8 cellular contexts compared by ENCODE assay signal in genomic region chr5:176388341-176389113, GRCh38. TPM values are rescaled to one million over a fixed set of nuclear protein-coding genes. Genes with fewer than 3 reads are reported as not detected.
DNase-seq lines count a peak whose midpoint lies in the region; ATAC-seq, FAIRE-seq and TF ChIP-seq lines count a peak whose summit lies in the region.

TSS of gene HIGD2A (plus strand) at chr5:176388751. CDS start at chr5:176388820, 69 bp downstream.
A gene with protein sequence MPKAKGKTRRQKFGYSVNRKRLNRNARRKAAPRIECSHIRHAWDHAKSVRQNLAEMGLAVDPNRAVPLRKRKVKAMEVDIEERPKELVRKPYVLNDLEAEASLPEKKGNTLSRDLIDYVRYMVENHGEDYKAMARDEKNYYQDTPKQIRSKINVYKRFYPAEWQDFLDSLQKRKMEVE (minus strand): TSS chr5:176388598. CDS start chr5:176388539, 59 bp downstream.

- 0 to 1% (median 0%) methylated on average over 59 of the region's 59 CpGs for WGBS in adipose tissue, 3 donors
- WGBS in heart left ventricle, 4 donors, result 0 to 1% (median 1%) methylated on average over 41 to 59 of the region's 59 CpGs

- H3K36me3 ChIP-seq in heart left ventricle, result peaks cover 2 to 62% (median 58%) of the 10 kb centered on the region in 9 donors

- H3K27ac Mint-ChIP-seq in T-cell (peak within 1 kb of the TSS; percentile 100), type B pancreatic cell (peak within 1 kb of the TSS; percentile 100)

- H3K9me3 Mint-ChIP-seq in T-cell (no peaks in the 10 kb centered on the region), type B pancreatic cell (no peaks in the 10 kb centered on the region)

- H3K9me3 ChIP-seq in heart left ventricle, result no peaks in the 10 kb centered on the region

- H3K27ac ChIP-seq in adipose tissue (ENCODE audit: low read depth, low read length) (peak within 1 kb of the TSS; percentile 86), heart left ventricle (peak within 1 kb of the TSS; percentile 85 to 100 (median 96))

- H3K27me3 ChIP-seq in heart left ventricle, result no peaks in the 10 kb centered on the region

- TF ChIP-seq CTCF in heart left ventricle (IDR thresholded peaks at IDR 0.05), result no peak
- TF ChIP-seq CTCF in type B pancreatic cell (conservative IDR thresholded peaks at IDR 0.05), result no peak

- DNase-seq in GM12891 (ENCODE audit: insufficient read length, low spot score) (peak; percentile 93), NCI-H1436 treated with DMSO at 0.1 percent for 48 hours (lab: John Stamatoyannopoulos, UW) (peak; percentile 65), T-cell (peak; percentile 96 to 100 (median 99)), heart left ventricle (peak; percentile 98 to 100 (median 100)), pons (ENCODE audit: low spot score) (peak; percentile 100), type B pancreatic cell (ENCODE audit: extremely low spot score, unreplicated experiment) (peak; percentile 97)

- POLR2A ChIA-PET in T-cell (lab: Charles Lee), result interaction anchor here in 1 of 2 donors (0.6 kb wide), 1 partner anchor 1717 kb away, joined by 3 read pairs; no protein-coding TSS in a partner anchor

- peak; percentile 99 for FAIRE-seq in GM12891 (lab: Jason Lieb, UNC)

- H3K27me3 Mint-ChIP-seq in T-cell (no peaks in the 10 kb centered on the region), type B pancreatic cell (no peaks in the 10 kb centered on the region)

- ATAC-seq in HG02840 (IDR thresholded peaks at IDR 0.05; ENCODE audit: low FRiP score, unreplicated experiment) (peak; percentile 87), T-cell (replicated peaks in 1 of 4) (peak; percentile 88 to 89 (median 88)), heart left ventricle (peak; percentile 94 to 97 (median 96))

- H3K4me1 Mint-ChIP-seq in T-cell (peaks cover 26 to 36% (median 36%) of the 10 kb centered on the region in 3 donors), type B pancreatic cell (ENCODE audit: unreplicated experiment) (peaks cover 11% of the 10 kb centered on the region)

- H3K4me3 Mint-ChIP-seq in T-cell, result peak within 1 kb of the TSS; percentile 89 to 99 (median 95)
- H3K4me3 Mint-ChIP-seq in type B pancreatic cell, result peak within 1 kb of the TSS; percentile 100

- TF ChIP-seq POLR2A in GM12891 (IDR thresholded peaks at IDR 0.05; ENCODE audit: low read depth, low read length) (peak; percentile 84), heart left ventricle (IDR thresholded peaks at IDR 0.05) (peak in 1 of 2 donors; percentile 36)

- peaks cover 3 to 30% (median 22%) of the 10 kb centered on the region in 12 donors for H3K4me1 ChIP-seq in heart left ventricle

- CTCF ChIA-PET in T-cell (lab: Charles Lee), result interaction anchor here in 1 of 2 donors (1.0 to 2.0 kb wide), 2 partner anchors 27 to 59 kb away, joined by 6 to 12 read pairs; partner anchors contain the start of gene KIAA1191

- peak within 1 kb of the TSS; percentile 53 to 89 (median 82) for H3K4me3 ChIP-seq in heart left ventricle

- intact Hi-C loops in heart left ventricle (cut with DNase I), result loop anchor here in 3 of 10 donors (1.0 to 10.0 kb wide), 4 partner anchors 26 to 146 kb away; partner anchors contain the start of genes KIAA1191 (in 1 of the 3) and RNF44 (in 1 of the 3)

- peaks cover 23% of the 10 kb centered on the region for H3K36me3 Mint-ChIP-seq in T-cell
- peaks cover 15% of the 10 kb centered on the region for H3K36me3 Mint-ChIP-seq in type B pancreatic cell

TF ChIP-seq in GM12891, 5 proteins besides CTCF, POLR2A, EP300 and RAD21:
- TF ChIP-seq SPI1 (IDR thresholded peaks at IDR 0.05; ENCODE audit: low read depth, low read length), result no peak; the same call in 1 of the 2 replicates
- TF ChIP-seq TAF1 (IDR thresholded peaks at IDR 0.05; ENCODE audit: low read depth, low read length), result no peak; the same call in none of the 2 replicates
- TF ChIP-seq POU2F2 (IDR thresholded peaks at IDR 0.05; ENCODE audit: low read depth, low read length), result peak; percentile 73; the same call in 1 of the 2 replicates
- TF ChIP-seq PAX5 (IDR thresholded peaks at IDR 0.05; ENCODE audit: insufficient read depth, low read length, severe bottlenecking), result no peak
- TF ChIP-seq POLR2AphosphoS5 (IDR thresholded peaks at IDR 0.05; ENCODE audit: low read depth, low read length), result peak; percentile 88

RNA-seq across cellular contexts. Expression of gene HIGD2A, which starts in this region (rescaled TPM):
- 248 TPM for polyA plus RNA-seq in GM12891 (2012; ENCODE audit: low read depth, missing spikeins)
- 100 to 1,000 TPM in 2 of 5 donors, 10 to 100 TPM in 3; 88.5 to 117 (median 95.4) TPM for total RNA-seq in T-cell
- polyA plus RNA-seq in adipose tissue, result 100 to 1,000 TPM in 2 of 3 donors, 10 to 100 TPM in 1; 90.0 to 250 (median 202) TPM
- 100 to 1,000 TPM; 177 to 318 (median 218) TPM for total RNA-seq in heart left ventricle
- polyA plus RNA-seq in heart left ventricle, result 100 to 1,000 TPM; 229 to 454 TPM
- total RNA-seq in type B pancreatic cell (ENCODE audit: low replicate concordance), result 88.3 and 118 TPM in 2 replicates

RNA-seq across cellular contexts. Expression of the second gene that starts in this region (rescaled TPM):
- 77.2 TPM for polyA plus RNA-seq in GM12891 (2012; ENCODE audit: low read depth, missing spikeins)
- total RNA-seq in T-cell (10 to 100 TPM; 10.4 to 29.3 (median 28.3) TPM), heart left ventricle (10 to 100 TPM in 8 of 9 donors, 1 to 10 TPM in 1; 9.3 to 33.9 (median 15.8) TPM), type B pancreatic cell (ENCODE audit: low replicate concordance) (42.5 and 44.7 TPM in 2 replicates)
- polyA plus RNA-seq in adipose tissue (10 to 100 TPM; 19.5 to 76.3 (median 25.1) TPM), heart left ventricle (10 to 100 TPM; 33.4 to 83.4 TPM)

Comparison
In these comparisons a context has a peak if more than half of its experiments do, and no peak if none do; other contexts are left out.
1. Peak in every context shown above with its lines: DNase-seq, ATAC-seq, H3K4me3 ChIP-seq and H3K27ac ChIP-seq.